19 cellular contexts compared by ENCODE assay signal in genomic region chr2:188601391-188601790, GRCh38.
DNase-seq lines count a peak whose midpoint lies in the region; ATAC-seq and TF ChIP-seq lines count a peak whose summit lies in the region.
"Had no signal": no experiment of that assay in that cellular context is flagged by ENCODE, and none has a peak within 500 bp of the region (broad histone marks: within the 10 kb centered on the region; RNA-seq: fewer than 3 reads in every experiment).

No MANE protein-coding gene starts in this region.

- H3K4me3 Mint-ChIP-seq in WTC11 (no peak overlapping the region), nephron (no peak overlapping the region)
- no peak overlapping the region for H3K4me3 Mint-ChIP-seq in activated T-helper 1 cell treated with anti-CD3 and anti-CD28 coated beads, Interleukin-12 subunit alpha, Interleukin-12 subunit beta, Interleukin-2, Interleukin-4 antibody, amounts not matched to agents 30 ng/mL and 10 ng/mL and 1 ng/mL, durations not matched to agents 14 hours and 24 hours and 36 hours
- H3K4me3 Mint-ChIP-seq: CD4-positive, alpha-beta T cell had no signal

- intact Hi-C loops in activated T-helper 1 cell treated with anti-CD3 and anti-CD28 coated beads, Interleukin-12 subunit alpha, Interleukin-12 subunit beta, Interleukin-2, Interleukin-4 antibody, amounts not matched to agents 30 ng/mL and 10 ng/mL and 1 ng/mL, durations not matched to agents 14 hours and 24 hours and 36 hours (cut with micrococcal nuclease): no loop called here

- peak; percentile 55; the same call in 1 of the 2 replicates for ATAC-seq in WTC11
- no peak for ATAC-seq in HG02678 (IDR thresholded peaks at IDR 0.05; ENCODE audit: unreplicated experiment)
- ATAC-seq in GM19397 (IDR thresholded peaks at IDR 0.05; ENCODE audit: unreplicated experiment): no peak
- ATAC-seq: PC-3 had no signal

- POLR2A ChIA-PET in WTC11 (lab: Charles Lee): no interaction called here

- H3K9me3 Mint-ChIP-seq in WTC11: peaks cover 5% of the 10 kb centered on the region
- no peaks in the 10 kb centered on the region for H3K9me3 Mint-ChIP-seq in nephron
- H3K9me3 Mint-ChIP-seq in activated T-helper 1 cell treated with anti-CD3 and anti-CD28 coated beads, Interleukin-12 subunit alpha, Interleukin-12 subunit beta, Interleukin-2, Interleukin-4 antibody, amounts not matched to agents 30 ng/mL and 10 ng/mL and 1 ng/mL, durations not matched to agents 14 hours and 24 hours and 36 hours: no peaks in the 10 kb centered on the region
- H3K9me3 Mint-ChIP-seq: CD4-positive, alpha-beta T cell had no signal

- H3K27ac Mint-ChIP-seq in WTC11: no peak overlapping the region
- H3K27ac Mint-ChIP-seq in nephron: peak overlapping the region in 2 of 3 experiments; percentile 26 to 98
- H3K27ac Mint-ChIP-seq in activated T-helper 1 cell treated with anti-CD3 and anti-CD28 coated beads, Interleukin-12 subunit alpha, Interleukin-12 subunit beta, Interleukin-2, Interleukin-4 antibody, amounts not matched to agents 30 ng/mL and 10 ng/mL and 1 ng/mL, durations not matched to agents 14 hours and 24 hours and 36 hours: no peak overlapping the region
- H3K27ac Mint-ChIP-seq: CD4-positive, alpha-beta T cell had no signal

- CTCF ChIA-PET in WTC11 (lab: Charles Lee): no interaction called here

- DNase-seq in NCI-H82 (lab: John Stamatoyannopoulos, UW) (peak; percentile 67), WTC11 (ENCODE audit: low spot score) (no peak), A172 (ENCODE audit: low spot score) (no peak)
- DNase-seq in activated T-helper 1 cell treated with anti-CD3 and anti-CD28 coated beads, Interleukin-12 subunit alpha, Interleukin-12 subunit beta, Interleukin-2, Interleukin-4 antibody, amounts not matched to agents 30 ng/mL and 10 ng/mL and 1 ng/mL, durations not matched to agents 14 hours and 24 hours and 36 hours (ENCODE audit: low spot score): no peak
- DNase-seq: BE2C; CD4-positive, alpha-beta T cell; DMS79; GOT3; MM.1S; NCI-H1092 treated with DMSO at 0.1 percent for 48 hours; NCI-H2081 treated with DMSO at 0.1 percent for 48 hours; NCI-H345; NCI-H526 treated with DMSO at 0.1 percent for 48 hours; PC-3; SJCRH30; SW 1271 had no signal

- TF ChIP-seq CTCF in WTC11 (IDR thresholded peaks at IDR 0.05) (no peak), nephron (IDR thresholded peaks at IDR 0.05; ENCODE audit: unreplicated experiment in 3 of 3) (no peak)

- peaks cover 5% of the 10 kb centered on the region for H3K36me3 Mint-ChIP-seq in WTC11
- peaks cover 3% of the 10 kb centered on the region for H3K36me3 Mint-ChIP-seq in nephron (ENCODE audit: low read depth)
- no peaks in the 10 kb centered on the region for H3K36me3 Mint-ChIP-seq in activated T-helper 1 cell treated with anti-CD3 and anti-CD28 coated beads, Interleukin-12 subunit alpha, Interleukin-12 subunit beta, Interleukin-2, Interleukin-4 antibody, amounts not matched to agents 30 ng/mL and 10 ng/mL and 1 ng/mL, durations not matched to agents 14 hours and 24 hours and 36 hours (ENCODE audit: low read depth)

- H3K27me3 Mint-ChIP-seq in WTC11 (ENCODE audit: low read depth) (no peaks in the 10 kb centered on the region), nephron (ENCODE audit: low read depth) (no peaks in the 10 kb centered on the region)
- no peaks in the 10 kb centered on the region for H3K27me3 Mint-ChIP-seq in activated T-helper 1 cell treated with anti-CD3 and anti-CD28 coated beads, Interleukin-12 subunit alpha, Interleukin-12 subunit beta, Interleukin-2, Interleukin-4 antibody, amounts not matched to agents 30 ng/mL and 10 ng/mL and 1 ng/mL, durations not matched to agents 14 hours and 24 hours and 36 hours (ENCODE audit: insufficient read depth)
- H3K27me3 Mint-ChIP-seq: CD4-positive, alpha-beta T cell had no signal

- H3K4me1 Mint-ChIP-seq in WTC11 (peaks cover 31% of the 10 kb centered on the region), nephron (peaks cover 30% of the 10 kb centered on the region)
- H3K4me1 Mint-ChIP-seq in activated T-helper 1 cell treated with anti-CD3 and anti-CD28 coated beads, Interleukin-12 subunit alpha, Interleukin-12 subunit beta, Interleukin-2, Interleukin-4 antibody, amounts not matched to agents 30 ng/mL and 10 ng/mL and 1 ng/mL, durations not matched to agents 14 hours and 24 hours and 36 hours (ENCODE audit: low read depth): no peaks in the 10 kb centered on the region

TF ChIP-seq in WTC11, 78 proteins besides CTCF, POLR2A, EP300 and RAD21 (continues in another document):
- TF ChIP-seq FOXK1 (CRISPR knock-in tag; IDR thresholded peaks at IDR 0.05) (no peak), ZNF512 (CRISPR knock-in tag; IDR thresholded peaks at IDR 0.05; ENCODE audit: borderline replicate concordance) (no peak), ATF6 (CRISPR knock-in tag; IDR thresholded peaks at IDR 0.05) (no peak), NFE2L1 (CRISPR knock-in tag; IDR thresholded peaks at IDR 0.05) (no peak), ZNF425 (CRISPR knock-in tag; conservative IDR thresholded peaks at IDR 0.05) (no peak), NR1H2 (CRISPR knock-in tag; IDR thresholded peaks at IDR 0.05) (no peak), CBFB (CRISPR knock-in tag; IDR thresholded peaks at IDR 0.05; ENCODE audit: low read depth) (no peak), FOXJ3 (CRISPR knock-in tag; IDR thresholded peaks at IDR 0.05; ENCODE audit: borderline replicate concordance) (no peak), HMGXB4 (CRISPR knock-in tag; IDR thresholded peaks at IDR 0.05) (no peak), E2F1 (CRISPR knock-in tag; IDR thresholded peaks at IDR 0.05) (no peak)

Comparison
In these comparisons a context has a peak if more than half of its experiments do, and no peak if none do; other contexts are left out.
1. H3K27ac Mint-ChIP-seq: peak in nephron (2 of 3); none in WTC11 (single experiment) and activated T-helper 1 cell treated with anti-CD3 and anti-CD28 coated beads, Interleukin-12 subunit alpha, Interleukin-12 subunit beta, Interleukin-2, Interleukin-4 antibody, amounts not matched to agents 30 ng/mL and 10 ng/mL and 1 ng/mL, durations not matched to agents 14 hours and 24 hours and 36 hours (single experiment).